ENCODE assay signal across 12 cellular contexts in the genomic region with DNA sequence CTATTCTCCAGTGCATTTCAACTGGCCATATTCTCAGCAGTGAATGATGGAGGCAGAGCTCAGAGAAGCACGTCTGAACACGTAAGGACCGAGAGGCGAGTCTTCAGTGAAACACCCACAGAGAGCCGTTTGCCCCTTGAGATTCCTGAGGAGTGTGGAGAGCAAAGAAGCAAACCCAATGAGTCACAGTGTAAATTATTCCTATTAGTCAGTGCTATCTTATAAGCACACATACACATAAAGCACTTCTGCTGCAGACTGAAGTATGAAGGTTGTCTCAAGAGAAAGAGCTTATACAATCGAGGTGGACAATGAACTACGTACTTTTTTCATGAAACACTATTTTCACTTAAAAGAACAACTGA. TPM values are rescaled to one million over a fixed set of nuclear protein-coding genes. Genes with fewer than 3 reads are reported as not detected.
DNase-seq lines count a peak whose midpoint lies in the region; ATAC-seq lines count a peak whose summit lies in the region.
"Had no signal": no experiment of that assay in that cellular context is flagged by ENCODE, and none has a peak within 500 bp of the region (broad histone marks: within the 10 kb centered on the region; RNA-seq: fewer than 3 reads in every experiment).

No MANE protein-coding gene starts in this region.

- H3K27ac ChIP-seq in epithelial cell of prostate, result peak overlapping the region; percentile 84
- H3K27ac ChIP-seq: KMS-11, neutrophil had no signal

- DNase-seq in Daoy (ENCODE audit: low read depth) (peak; percentile 84), NCI-H460 (ENCODE audit: extremely low read depth, low read depth) (peak; percentile 5), epithelial cell of prostate (ENCODE audit: low read depth, low spot score) (peak; percentile 90), renal cortical epithelial cell (ENCODE audit: low read depth) (peak; percentile 91)
- no peak for DNase-seq in stimulated activated CD4-positive, alpha-beta T cell treated with anti-CD3 and anti-CD28 coated beads, Interleukin-2, amount 100 ng/mL, for 48 hours
- DNase-seq: activated CD8-positive, alpha-beta memory T cell treated with anti-CD3 and anti-CD28 coated beads, Interleukin-2, amount 10 ng/mL, durations not matched to agents 7 days and 5 days; NCI-H526 treated with DMSO at 0.1 percent for 48 hours had no signal

- ATAC-seq in HG02588 (IDR thresholded peaks at IDR 0.05; ENCODE audit: unreplicated experiment) (no peak), HG02798 (IDR thresholded peaks at IDR 0.05; ENCODE audit: poor library complexity, unreplicated experiment) (no peak), GM21423 (IDR thresholded peaks at IDR 0.05; ENCODE audit: unreplicated experiment) (no peak)
- ATAC-seq: activated CD8-positive, alpha-beta memory T cell treated with anti-CD3 and anti-CD28 coated beads, Interleukin-2, amount 10 ng/mL, durations not matched to agents 7 days and 5 days had no signal

RNA-seq across cellular contexts. Expression of a gene that starts 37.4 kb away (rescaled TPM):
- 5.9 and 6.9 TPM in 2 replicates for total RNA-seq in Daoy (2014; rRNA removed; shearing (Covaris generic))
- 4.6 and 6.1 TPM in 2 replicates for total RNA-seq in NCI-H460 (2014; rRNA removed; shearing (Covaris generic))
- polyA plus RNA-seq in NCI-H460 (2014; cell fraction: nucleus; rRNA removed), result 15.1 and 19.4 TPM in 2 replicates
- total RNA-seq in renal cortical epithelial cell, result 15.6 and 18.4 TPM in 2 replicates

Comparison
In these comparisons a context has a peak if more than half of its experiments do, and no peak if none do; other contexts are left out.
1. DNase-seq: peak in Daoy (single experiment), NCI-H460 (single experiment), epithelial cell of prostate (single experiment) and renal cortical epithelial cell (single experiment); none in stimulated activated CD4-positive, alpha-beta T cell treated with anti-CD3 and anti-CD28 coated beads, Interleukin-2, amount 100 ng/mL, for 48 hours (0 of 2).